ENCODE assay signal across 16 cellular contexts in genomic region chr4:123017636-123018390, GRCh38.
DNase-seq lines count a peak whose midpoint lies in the region; ATAC-seq and TF ChIP-seq lines count a peak whose summit lies in the region.
"Had no signal": no experiment of that assay in that cellular context is flagged by ENCODE, and none has a peak within 500 bp of the region (broad histone marks: within the 10 kb centered on the region; RNA-seq: fewer than 3 reads in every experiment).

No MANE protein-coding gene starts in this region.

- H3K27me3 ChIP-seq in IMR-90 (ENCODE audit: control insufficient read depth, insufficient read depth, low read length) = no peaks in the 10 kb centered on the region
- H3K27me3 ChIP-seq: gastroesophageal sphincter, ovary had no signal

- no peak overlapping the region for H2BK20ac ChIP-seq in IMR-90 (ENCODE audit: low read depth, low read length)

- H3K27ac Mint-ChIP-seq in chondrocyte (ENCODE audit: unreplicated experiment) = peak overlapping the region; percentile 96
- H3K27ac Mint-ChIP-seq: activated B cell treated with CpG ODN at 0.5 μM for 24 hours had no signal

- no peak overlapping the region for H4K5ac ChIP-seq in IMR-90 (ENCODE audit: low read depth, low read length)

- no peak overlapping the region for H2BK15ac ChIP-seq in IMR-90 (ENCODE audit: low read depth, low read length)

- no peaks in the 10 kb centered on the region for H3K36me3 Mint-ChIP-seq in chondrocyte (ENCODE audit: low read depth)

- H3K79me1 ChIP-seq in IMR-90 (ENCODE audit: low read depth in 1 of 2, low read length in 2 of 2) = no peaks in the 10 kb centered on the region; a peak in 1 of 4 replicates

- H2BK5ac ChIP-seq in IMR-90 (ENCODE audit: low read depth, low read length, poor library complexity, severe bottlenecking) = no peak overlapping the region

- no peak overlapping the region for H3K9ac ChIP-seq in IMR-90 (ENCODE audit: low read depth, low read length)

- H3K4me1 Mint-ChIP-seq in chondrocyte (ENCODE audit: low read depth) = peaks cover 62% of the 10 kb centered on the region
- H3K4me1 Mint-ChIP-seq: activated B cell treated with CpG ODN at 0.5 μM for 24 hours had no signal

- in situ Hi-C loops in IMR-90 (cut with MboI; ENCODE audit: low sequenced_read_pairs) = no loop called here

- DNase-seq in AG08395 (ENCODE audit: low spot score) (peak; percentile 69), IMR-90 (peak; percentile 56), chondrocyte (ENCODE audit: low spot score) (no peak), lung microvascular endothelial cell (ENCODE audit: low read depth in 2 of 2) (peak; percentile 78 to 81), HT-29 (ENCODE audit: low spot score) (no peak), OCI-M2 (lab: John Stamatoyannopoulos, UW; ENCODE audit: unreplicated experiment) (no peak)
- no peak for DNase-seq in effector CD4-positive, alpha-beta T cell
- DNase-seq: activated B cell treated with CpG ODN at 0.5 μM for 24 hours; activated T-cell treated with anti-CD3 and anti-CD28 coated beads, Interleukin-2, amount 50 U/mL, for 4 hours; caudate nucleus; NCI-H446 treated with DMSO at 0.1 percent for 48 hours; ovary had no signal

- TF ChIP-seq CTCF in IMR-90 (conservative IDR thresholded peaks at IDR 0.05; ENCODE audit: low read depth, low read length) = no peak
- TF ChIP-seq CTCF in chondrocyte (IDR thresholded peaks at IDR 0.05) = no peak

- BruUV-seq in IMR-90 (replicated peaks; lab: Mats Ljungman, UMichigan) = no TSS peak

- H3K56ac ChIP-seq in IMR-90 (ENCODE audit: extremely low read depth, insufficient read depth, low read length) = no peak overlapping the region

- no peak overlapping the region for H3K4me3 ChIP-seq in IMR-90 (ENCODE audit: insufficient read depth, low read depth, low read length)
- H3K4me3 ChIP-seq: gastroesophageal sphincter, ovary had no signal

- no peak for TF ChIP-seq POLR2A in IMR-90 (IDR thresholded peaks at IDR 0.05; ENCODE audit: low read depth, low read length)

- TF ChIP-seq RAD21 in IMR-90 (IDR thresholded peaks at IDR 0.05; ENCODE audit: low read length) = no peak

- peaks cover 3% of the 10 kb centered on the region; the same call in 1 of the 2 replicates for H3K4me1 ChIP-seq in IMR-90 (ENCODE audit: control insufficient read depth, insufficient read depth, low read length)

- no peaks in the 10 kb centered on the region for H3K9me3 ChIP-seq in IMR-90 (ENCODE audit: control insufficient read depth, insufficient read depth, low read length)
- H3K9me3 ChIP-seq: gastroesophageal sphincter, ovary had no signal

- no peaks in the 10 kb centered on the region for H3K9me3 Mint-ChIP-seq in chondrocyte (ENCODE audit: low read depth)
- H3K9me3 Mint-ChIP-seq: activated B cell treated with CpG ODN at 0.5 μM for 24 hours had no signal

- no peak overlapping the region for H2AK5ac ChIP-seq in IMR-90 (ENCODE audit: low read depth, low read length)

- H2AK9ac ChIP-seq in IMR-90 (replicated peaks; ENCODE audit: low read depth, low read length, poor library complexity) = no peak overlapping the region

- dilution Hi-C loops in IMR-90 (cut with HindIII; ENCODE audit: low sequenced_read_pairs, unreplicated experiment) = no loop called here

- no peak overlapping the region for H3K23ac ChIP-seq in IMR-90 (ENCODE audit: low read depth, low read length)

- no peak overlapping the region for H4K91ac ChIP-seq in IMR-90 (ENCODE audit: insufficient read depth, low read depth, low read length)

- WGBS in IMR-90 (ENCODE audit: extremely low coverage in 2 of 2, insufficient read length in 1 of 2), 2 experiments = no CpG with 5 or more reads among the region's 3 CpGs

- no peak overlapping the region for H2AFZ ChIP-seq in IMR-90 (replicated peaks; ENCODE audit: low read length, poor library complexity)

- no peaks in the 10 kb centered on the region for H3K36me3 ChIP-seq in IMR-90 (ENCODE audit: control insufficient read depth, insufficient read depth, low read length)
- H3K36me3 ChIP-seq: gastroesophageal sphincter, ovary had no signal

- no peak overlapping the region for H2BK120ac ChIP-seq in IMR-90 (ENCODE audit: low read depth, low read length)

- CTCF ChIA-PET in IMR-90 (lab: Yijun Ruan, JAX) = no interaction called here

- intact Hi-C loops in IMR-90 (cut with micrococcal nuclease) = no loop called here

- POLR2A ChIA-PET in IMR-90 (lab: Charles Lee; ENCODE audit: unreplicated experiment) = interaction anchor here (0.6 kb wide), 1 partner anchor 755 kb away, joined by 5 read pairs; no protein-coding TSS in a partner anchor

- H3K27me3 Mint-ChIP-seq in chondrocyte (ENCODE audit: low read depth) = no peaks in the 10 kb centered on the region
- H3K27me3 Mint-ChIP-seq: activated B cell treated with CpG ODN at 0.5 μM for 24 hours had no signal

- H3K18ac ChIP-seq in IMR-90 (ENCODE audit: low read depth, low read length) = no peak overlapping the region

- peak overlapping the region; percentile 48 for H3K4me3 Mint-ChIP-seq in chondrocyte (ENCODE audit: unreplicated experiment)
- H3K4me3 Mint-ChIP-seq: activated B cell treated with CpG ODN at 0.5 μM for 24 hours; activated T-cell treated with anti-CD3 and anti-CD28 coated beads, Interleukin-2, amount 50 U/mL, for 4 hours had no signal

- H3K9me1 ChIP-seq in IMR-90 (ENCODE audit: insufficient read depth, low read length) = no peaks in the 10 kb centered on the region

- no peak overlapping the region; the same call in 1 of the 2 replicates for H3K4me2 ChIP-seq in IMR-90 (ENCODE audit: low read depth, low read length)

- ATAC-seq in IMR-90 (ENCODE audit: low read depth) (peak; percentile 75), GM18861 (IDR thresholded peaks at IDR 0.05; ENCODE audit: unreplicated experiment) (no peak)
- ATAC-seq: activated T-cell treated with anti-CD3 and anti-CD28 coated beads, Interleukin-2, amount 50 U/mL, for 4 hours; gastroesophageal sphincter; left lobe of liver; Right ventricle myocardium inferior had no signal

- no peak overlapping the region for H4K8ac ChIP-seq in IMR-90 (ENCODE audit: low read depth in 2 of 2, low read length in 2 of 2)

- no peak overlapping the region for H3K27ac ChIP-seq in IMR-90 (ENCODE audit: insufficient read depth, low read length)
- H3K27ac ChIP-seq: gastroesophageal sphincter, ovary had no signal

- H4K20me1 ChIP-seq in IMR-90 (ENCODE audit: insufficient read depth, low read length) = no peaks in the 10 kb centered on the region

- no peak overlapping the region for H3K4ac ChIP-seq in IMR-90 (ENCODE audit: low read depth, low read length)

- no peak overlapping the region for H3K14ac ChIP-seq in IMR-90 (replicated peaks; ENCODE audit: low read depth, low read length)

TF ChIP-seq in IMR-90, 13 proteins besides CTCF, POLR2A, EP300 and RAD21:
- TF ChIP-seq SMC3 (IDR thresholded peaks at IDR 0.05; ENCODE audit: low read depth, low read length) (no peak), USF2 (IDR thresholded peaks at IDR 0.05; ENCODE audit: low read depth, low read length) (no peak), MXI1 (IDR thresholded peaks at IDR 0.05; ENCODE audit: borderline replicate concordance, low read depth, low read length) (no peak), BHLHE40 (IDR thresholded peaks at IDR 0.05; ENCODE audit: low read depth, low read length) (no peak), CEBPB (IDR thresholded peaks at IDR 0.05; ENCODE audit: low read depth, low read length) (no peak), MAZ (IDR thresholded peaks at IDR 0.05; ENCODE audit: borderline replicate concordance, low read depth, low read length) (no peak), FOS (IDR thresholded peaks at IDR 0.05; ENCODE audit: low read depth, low read length) (no peak), NFE2L2 (IDR thresholded peaks at IDR 0.05; ENCODE audit: low read depth, low read length) (no peak), RCOR1 (IDR thresholded peaks at IDR 0.05; ENCODE audit: insufficient replicate concordance, low read length) (no peak), RFX5 (IDR thresholded peaks at IDR 0.05; ENCODE audit: low read depth, low read length) (no peak), CHD1 (IDR thresholded peaks at IDR 0.05; ENCODE audit: low read depth, low read length) (no peak), MAFK (IDR thresholded peaks at IDR 0.05; ENCODE audit: low read depth, low read length) (no peak)
- TF ChIP-seq, protein P1, sequence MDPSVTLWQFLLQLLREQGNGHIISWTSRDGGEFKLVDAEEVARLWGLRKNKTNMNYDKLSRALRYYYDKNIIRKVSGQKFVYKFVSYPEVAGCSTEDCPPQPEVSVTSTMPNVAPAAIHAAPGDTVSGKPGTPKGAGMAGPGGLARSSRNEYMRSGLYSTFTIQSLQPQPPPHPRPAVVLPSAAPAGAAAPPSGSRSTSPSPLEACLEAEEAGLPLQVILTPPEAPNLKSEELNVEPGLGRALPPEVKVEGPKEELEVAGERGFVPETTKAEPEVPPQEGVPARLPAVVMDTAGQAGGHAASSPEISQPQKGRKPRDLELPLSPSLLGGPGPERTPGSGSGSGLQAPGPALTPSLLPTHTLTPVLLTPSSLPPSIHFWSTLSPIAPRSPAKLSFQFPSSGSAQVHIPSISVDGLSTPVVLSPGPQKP (IDR thresholded peaks at IDR 0.05; ENCODE audit: borderline replicate concordance, low read depth, low read length) = no peak
TF ChIP-seq in IMR-90: peak in this region for 0.

Comparison
In these comparisons a context has a peak if more than half of its experiments do, and no peak if none do; other contexts are left out.
1. DNase-seq: peak in AG08395 (single experiment), IMR-90 (single experiment) and lung microvascular endothelial cell (2 of 2); none in chondrocyte (single experiment), HT-29 (single experiment), OCI-M2 (single experiment) and effector CD4-positive, alpha-beta T cell (single experiment).